12 cellular contexts compared by ENCODE assay signal in genomic region chr7:28847681-28848080, GRCh38.
"Had no signal": no experiment of that assay in that cellular context is flagged by ENCODE, and none has a peak within 500 bp of the region (broad histone marks: within the 10 kb centered on the region; RNA-seq: fewer than 3 reads in every experiment).

No MANE protein-coding gene starts in this region.

- H3K27ac Mint-ChIP-seq: activated naive CD4-positive, alpha-beta T cell treated with anti-CD3 and anti-CD28 coated beads for 36 hours; activated naive CD8-positive, alpha-beta T cell treated with anti-CD3 and anti-CD28 coated beads, Interleukin-2, amount 50 U/mL, for 24 hours; activated T-helper 2 cell treated with anti-CD3 and anti-CD28 coated beads, Interferon-gamma antibody, Interleukin-2, Interleukin-4, amounts not matched to agents 10 μg/mL and 5 μg/mL and 100 μg/mL, durations not matched to agents 14 hours and 24 hours and 36 hours had no signal

- DNase-seq: activated CD4-positive, CD25-positive, alpha-beta regulatory T cell treated with anti-CD3 and anti-CD28 coated beads, Interleukin-2, amount 50 U/mL, for 72 hours; activated naive CD4-positive, alpha-beta T cell treated with anti-CD3 and anti-CD28 coated beads for 36 hours; activated naive CD8-positive, alpha-beta T cell treated with anti-CD3 and anti-CD28 coated beads, Interleukin-2, amount 50 U/mL, for 24 hours; activated T-cell treated with anti-CD3 and anti-CD28 coated beads for 4 hours; dorsolateral prefrontal cortex; glutamatergic neuron; kidney glomerular epithelial cell; lower lobe of right lung; midbrain; stimulated activated CD4-positive, alpha-beta T cell treated with anti-CD3 and anti-CD28 coated beads, Interleukin-1b, Interleukin-23, amount 100 ng/mL, for 48 hours had no signal

- H3K4me3 Mint-ChIP-seq: activated naive CD4-positive, alpha-beta T cell treated with anti-CD3 and anti-CD28 coated beads for 36 hours; activated naive CD8-positive, alpha-beta T cell treated with anti-CD3 and anti-CD28 coated beads, Interleukin-2, amount 50 U/mL, for 24 hours had no signal

- ATAC-seq: activated naive CD8-positive, alpha-beta T cell treated with anti-CD3 and anti-CD28 coated beads, Interleukin-2, amount 50 U/mL, for 24 hours; lower lobe of right lung; SK-N-SH treated with all-trans-retinoic acid at 6 μM for 48 hours had no signal

- H3K9me3 Mint-ChIP-seq: activated naive CD4-positive, alpha-beta T cell treated with anti-CD3 and anti-CD28 coated beads for 36 hours; activated naive CD8-positive, alpha-beta T cell treated with anti-CD3 and anti-CD28 coated beads, Interleukin-2, amount 50 U/mL, for 24 hours; activated T-helper 2 cell treated with anti-CD3 and anti-CD28 coated beads, Interferon-gamma antibody, Interleukin-2, Interleukin-4, amounts not matched to agents 10 μg/mL and 5 μg/mL and 100 μg/mL, durations not matched to agents 14 hours and 24 hours and 36 hours had no signal

- H3K4me1 Mint-ChIP-seq: activated naive CD8-positive, alpha-beta T cell treated with anti-CD3 and anti-CD28 coated beads, Interleukin-2, amount 50 U/mL, for 24 hours had no signal
